In the genomic region with DNA sequence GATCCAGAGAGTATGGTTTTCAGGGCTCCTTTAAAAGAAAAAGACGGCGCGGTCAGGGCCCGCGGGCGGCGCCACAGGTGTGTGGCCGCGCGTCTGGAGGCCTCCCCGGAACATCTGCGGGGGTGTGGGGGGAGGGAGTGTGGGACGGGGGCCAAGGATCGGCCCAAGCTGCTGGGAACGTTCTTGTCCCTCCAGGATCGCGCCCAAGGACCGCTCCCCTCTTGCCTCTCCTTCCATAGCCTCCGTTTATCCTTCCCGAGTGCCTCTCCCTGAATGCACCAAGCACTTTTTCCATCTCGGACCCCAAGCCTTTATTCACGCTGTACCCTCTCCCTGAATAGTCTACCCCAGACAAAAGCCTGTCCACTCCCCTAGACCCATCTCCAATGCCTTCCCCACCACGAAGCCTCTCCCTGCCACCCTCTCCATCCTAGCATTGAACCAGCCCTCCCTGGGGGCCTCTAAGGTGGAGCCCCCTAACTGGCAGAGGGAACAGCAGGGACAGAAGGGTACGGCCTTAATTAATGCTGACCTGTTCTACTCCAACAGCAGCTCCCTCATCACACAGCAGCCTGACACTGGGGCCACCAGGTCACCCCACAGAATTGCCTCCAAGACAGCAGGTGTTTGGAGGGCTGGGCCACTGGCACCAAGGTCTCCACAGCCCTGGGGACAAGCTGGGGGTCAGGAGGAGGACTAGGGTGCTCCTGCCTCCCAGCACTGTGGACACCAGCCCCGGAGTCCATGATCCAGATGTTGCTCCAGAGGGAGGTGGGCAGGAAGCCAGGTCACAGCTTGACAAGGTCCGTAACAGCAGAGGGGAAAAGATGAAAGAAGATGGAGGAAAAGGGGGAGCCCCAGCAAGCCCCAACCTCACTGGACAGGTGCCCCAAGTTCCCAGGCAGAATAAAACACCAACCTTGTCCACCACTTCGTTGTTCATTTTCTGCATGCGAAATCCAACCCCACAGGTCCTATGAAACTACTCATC, we compare ENCODE assay signal across 13 cellular contexts. TPM values are rescaled to one million over a fixed set of nuclear protein-coding genes. Genes with fewer than 3 reads are reported as not detected.
A peak's percentile ranks its signal among the peaks of the same experiment; 100 is the strongest.
DNase-seq lines count a peak whose midpoint lies in the region; ATAC-seq and TF ChIP-seq lines count a peak whose summit lies in the region.
"Had no signal": no experiment of that assay in that cellular context is flagged by ENCODE, and none has a peak within 500 bp of the region (broad histone marks: within the 10 kb centered on the region; RNA-seq: fewer than 3 reads in every experiment).

No MANE protein-coding gene starts in this region.

- TF ChIP-seq RAD21 in neural cell (conservative IDR thresholded peaks at IDR 0.05): no peak

- H3K23ac ChIP-seq in H9 (ENCODE audit: insufficient read length, low read depth, low read length): no peak overlapping the region

- no peak overlapping the region for H2BK120ac ChIP-seq in H9 (ENCODE audit: low read depth, low read length, poor library complexity, severe bottlenecking)

- peak overlapping the region in 2 of 3 experiments; percentile 49 to 53; a peak in 2 of 7 replicates for H3K27ac Mint-ChIP-seq in H9

- peaks cover 20% of the 10 kb centered on the region for H3K23me2 ChIP-seq in H9 (ENCODE audit: insufficient read length, low read depth, low read length, poor library complexity, severe bottlenecking)

- no peak overlapping the region for H4K5ac ChIP-seq in H9 (ENCODE audit: insufficient read length, low read depth, low read length)

- H3K36me3 ChIP-seq in BLaER1: peaks cover under 1% of the 10 kb centered on the region; the same call in 1 of the 2 replicates
- H3K36me3 ChIP-seq in neural cell (ENCODE audit: insufficient read depth, low read length): no peaks in the 10 kb centered on the region

- H3K4me1 Mint-ChIP-seq in H9: peaks cover 52 to 55% of the 10 kb centered on the region in 2 experiments

- H3K4me1 ChIP-seq in BLaER1 (peaks cover 81% of the 10 kb centered on the region), H9 (ENCODE audit: insufficient read depth, low read length) (peaks cover 8% of the 10 kb centered on the region)

- H4K91ac ChIP-seq in H9 (ENCODE audit: insufficient read length, low read depth, low read length): no peak overlapping the region

- H3T11ph ChIP-seq in H9 (ENCODE audit: low read length): no peak overlapping the region

- no peak overlapping the region for H2BK5ac ChIP-seq in H9 (ENCODE audit: insufficient read length, low read length)

- TF ChIP-seq EP300 in neural cell (conservative IDR thresholded peaks at IDR 0.05; ENCODE audit: poor library complexity, severe bottlenecking): no peak

- H3K18ac ChIP-seq in H9 (ENCODE audit: insufficient read length, low read depth, low read length): no peak overlapping the region

- peaks cover 0 to 3% (median 0%) of the 10 kb centered on the region in 3 experiments; a peak in 1 of 7 replicates for H3K36me3 Mint-ChIP-seq in H9 (ENCODE audit: insufficient read depth in 1 of 3, low read depth in 3 of 3)

- no peak overlapping the region for H2BK20ac ChIP-seq in H9 (ENCODE audit: low read depth, low read length, poor library complexity, severe bottlenecking)

- H3K4me3 Mint-ChIP-seq in H9: peak overlapping the region; percentile 68 to 84

- H3K9ac ChIP-seq in BLaER1 (peak overlapping the region; percentile 93), H9 (ENCODE audit: extremely low read depth, insufficient read length, low read length) (peak overlapping the region; percentile 9), neural cell (ENCODE audit: low read length) (peak overlapping the region; percentile 97)

- peaks cover 0 to 8% of the 10 kb centered on the region in 2 experiments; a peak in 1 of 5 replicates for H3K9me3 Mint-ChIP-seq in H9

- ATAC-seq in HG03045 (IDR thresholded peaks at IDR 0.05; ENCODE audit: unreplicated experiment): no peak
- no peak for ATAC-seq in GM21576 (IDR thresholded peaks at IDR 0.05; ENCODE audit: unreplicated experiment)

- H2BK15ac ChIP-seq in H9 (ENCODE audit: low read depth, low read length): no peak overlapping the region

- H3K27me3 Mint-ChIP-seq in H9 (ENCODE audit: low read depth): peaks cover 45% of the 10 kb centered on the region

- H3K27me3 ChIP-seq in BLaER1 (peaks cover 23% of the 10 kb centered on the region), H9 (ENCODE audit: insufficient read depth, low read length) (peaks cover 18% of the 10 kb centered on the region; the same call in 1 of the 2 replicates), dorsolateral prefrontal cortex (peaks cover 0 to 81% (median 33%) of the 10 kb centered on the region in 45 donors), neural cell (ENCODE audit: insufficient read depth, low read depth, low read length) (no peaks in the 10 kb centered on the region)

- H3K4me2 ChIP-seq in BLaER1 (peak overlapping the region; percentile 99), H9 (ENCODE audit: insufficient read depth, insufficient read length, low read length) (peak overlapping the region; percentile 82), neural cell (ENCODE audit: low read length) (peak overlapping the region; percentile 98)

- no peak overlapping the region for H3K14ac ChIP-seq in H9 (ENCODE audit: insufficient read depth, low read length)

- H3K9me3 ChIP-seq in BLaER1 (no peaks in the 10 kb centered on the region), H9 (ENCODE audit: control insufficient read depth, low read depth, low read length) (no peaks in the 10 kb centered on the region), neural cell (ENCODE audit: low read length) (no peaks in the 10 kb centered on the region)

- H3K27ac ChIP-seq in BLaER1 (peak overlapping the region; percentile 83), H9 (ENCODE audit: insufficient read length, low read depth, low read length) (no peak overlapping the region), dorsolateral prefrontal cortex (peak overlapping the region in 24 of 59 donors; percentile 8 to 88 (median 28)), neural cell (ENCODE audit: low read length) (peak overlapping the region; percentile 95)

- H3K4me3 ChIP-seq in BLaER1: peak overlapping the region; percentile 96
- H3K4me3 ChIP-seq in dorsolateral prefrontal cortex: peak overlapping the region in 55 of 59 donors; percentile 4 to 82 (median 71)
- H3K4me3 ChIP-seq in neural cell (ENCODE audit: low read length): peak overlapping the region; percentile 87

- no peak for DNase-seq in H9
- DNase-seq in dorsolateral prefrontal cortex: no peak
- DNase-seq in erythroblast (lab: John Stamatoyannopoulos, UW): no peak
- DNase-seq in epidermal melanocyte (ENCODE audit: insufficient read length, low spot score): no peak
- DNase-seq: activated CD4-positive, alpha-beta T cell treated with anti-CD3 and anti-CD28 coated beads, Interleukin-2, amount 50 U/mL, for 4 hours; effector CD8-positive, alpha-beta T cell; MM.1S; stimulated activated CD4-positive, alpha-beta T cell treated with anti-CD3 and anti-CD28 coated beads, Interleukin-12 subunit alpha, Interleukin-12 subunit beta, amount 100 ng/mL, for 4 hours; stimulated activated CD8-positive, alpha-beta memory T cell treated with anti-CD3 and anti-CD28 coated beads, Interleukin-4, amount 100 ng/mL, for 48 hours had no signal

- H4K20me1 ChIP-seq in BLaER1: peaks cover 57% of the 10 kb centered on the region
- no peaks in the 10 kb centered on the region for H4K20me1 ChIP-seq in H9 (ENCODE audit: control insufficient read depth, insufficient read depth, insufficient read length)
- H4K20me1 ChIP-seq in neural cell (ENCODE audit: insufficient read depth): peaks cover 14% of the 10 kb centered on the region

- no peak for TF ChIP-seq POLR2A in erythroblast (IDR thresholded peaks at IDR 0.05; ENCODE audit: low read length)

- no CpG with 5 or more reads among the region's 28 CpGs for WGBS in H9 (ENCODE audit: extremely low coverage, insufficient read length, low lambda C conversion rate)

- H2AK5ac ChIP-seq in H9 (ENCODE audit: insufficient read length, low read length): no peak overlapping the region

- TF ChIP-seq CTCF in H9 (conservative IDR thresholded peaks at IDR 0.05) (no peak), dorsolateral prefrontal cortex (IDR thresholded peaks at IDR 0.05 in 54 of 56, conservative IDR thresholded peaks at IDR 0.05 in 2 of 56; ENCODE audit: low read depth in 1 of 56, partially characterized antibody in 56 of 56) (no peak), neural cell (IDR thresholded peaks at IDR 0.05; ENCODE audit: poor library complexity, severe bottlenecking) (no peak)

- intact Hi-C loops in dorsolateral prefrontal cortex (cut with DNase I): no loop called here

- H3K9me2 ChIP-seq in neural cell (ENCODE audit: insufficient read depth, low read length): no peaks in the 10 kb centered on the region

- H3K4ac ChIP-seq in H9 (ENCODE audit: low read depth, low read length): no peak overlapping the region

- H3K56ac ChIP-seq in H9 (ENCODE audit: insufficient read length, low read depth, low read length): no peak overlapping the region

- no peaks in the 10 kb centered on the region for H3F3A ChIP-seq in neural cell (ENCODE audit: insufficient read depth, low read length, poor library complexity, severe bottlenecking)

- H3K79me2 ChIP-seq in H9 (ENCODE audit: insufficient read depth, low read length) (peaks cover 24% of the 10 kb centered on the region), neural cell (replicated peaks; ENCODE audit: insufficient read depth, low read length) (peaks cover 78% of the 10 kb centered on the region)

- peaks cover 3% of the 10 kb centered on the region for H3K79me1 ChIP-seq in H9 (ENCODE audit: insufficient read depth, low read depth, low read length, poor library complexity, severe bottlenecking)

- H2BK12ac ChIP-seq in H9 (ENCODE audit: insufficient read length, low read depth, low read length): no peak overlapping the region

- H4K8ac ChIP-seq in H9 (replicated peaks; ENCODE audit: insufficient read length, low read depth, low read length): no peak overlapping the region

- H2AFZ ChIP-seq in H9 (ENCODE audit: low read length) (no peak overlapping the region), neural cell (ENCODE audit: low read depth, low read length) (peak overlapping the region; percentile 27)

TF ChIP-seq in neural cell, 6 proteins besides CTCF, POLR2A, EP300 and RAD21 (continues in another document):
- TF ChIP-seq POLR2AphosphoS5 (IDR thresholded peaks at IDR 0.05): no peak

RNA-seq across cellular contexts. Expression of gene CRMP1, which starts 3.9 kb away (rescaled TPM):
- total RNA-seq in H9 (2021) (71.6 and 73.1 TPM in 2 replicates), dorsolateral prefrontal cortex (100 to 1,000 TPM in 57 of 120 experiments, 10 to 100 TPM in 63; 38.1 to 151 (median 98.4) TPM)
- polyA plus RNA-seq in neural cell: 642 and 752 TPM in 2 replicates
- polyA minus RNA-seq in neural cell: 709 and 726 TPM in 2 replicates

Comparison
In these comparisons a context has a peak if more than half of its experiments do, and no peak if none do; other contexts are left out.
1. H3K9ac ChIP-seq: peak in every context shown above with its lines; median percentile 97 in neural cell; 93 in BLaER1; 9 in H9.